1 cellular context compared by ENCODE assay signal in genomic region chr12:53012928-53013327, GRCh38.
A peak's percentile ranks its signal among the peaks of the same experiment; 100 is the strongest.
TF ChIP-seq lines count a peak whose summit lies in the region.

No MANE protein-coding gene starts in this region.

TF ChIP-seq in K562, 482 proteins besides CTCF, POLR2A, EP300 and RAD21:
- 0 out of 2 replicates have a peak, but pooled peaks have one; percentile 15 for TF ChIP-seq ZNF232 (CRISPR knock-in tag; IDR thresholded peaks at IDR 0.05)
- TF ChIP-seq, protein P1, sequence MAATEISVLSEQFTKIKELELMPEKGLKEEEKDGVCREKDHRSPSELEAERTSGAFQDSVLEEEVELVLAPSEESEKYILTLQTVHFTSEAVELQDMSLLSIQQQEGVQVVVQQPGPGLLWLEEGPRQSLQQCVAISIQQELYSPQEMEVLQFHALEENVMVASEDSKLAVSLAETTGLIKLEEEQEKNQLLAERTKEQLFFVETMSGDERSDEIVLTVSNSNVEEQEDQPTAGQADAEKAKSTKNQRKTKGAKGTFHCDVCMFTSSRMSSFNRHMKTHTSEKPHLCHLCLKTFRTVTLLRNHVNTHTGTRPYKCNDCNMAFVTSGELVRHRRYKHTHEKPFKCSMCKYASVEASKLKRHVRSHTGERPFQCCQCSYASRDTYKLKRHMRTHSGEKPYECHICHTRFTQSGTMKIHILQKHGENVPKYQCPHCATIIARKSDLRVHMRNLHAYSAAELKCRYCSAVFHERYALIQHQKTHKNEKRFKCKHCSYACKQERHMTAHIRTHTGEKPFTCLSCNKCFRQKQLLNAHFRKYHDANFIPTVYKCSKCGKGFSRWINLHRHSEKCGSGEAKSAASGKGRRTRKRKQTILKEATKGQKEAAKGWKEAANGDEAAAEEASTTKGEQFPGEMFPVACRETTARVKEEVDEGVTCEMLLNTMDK (IDR thresholded peaks at IDR 0.05; ENCODE audit: borderline replicate concordance, insufficient read depth, low read depth, low read length, poor library complexity, severe bottlenecking), result no peak
